In genomic region chr17:17492085-17492484, GRCh38 we compare ENCODE assay signal across 27 cellular contexts. TPM values are rescaled to one million over a fixed set of nuclear protein-coding genes. Genes with fewer than 3 reads are reported as not detected.
A peak's percentile ranks its signal among the peaks of the same experiment; 100 is the strongest.
DNase-seq lines count a peak whose midpoint lies in the region; ATAC-seq and TF ChIP-seq lines count a peak whose summit lies in the region.
"Had no signal": no experiment of that assay in that cellular context is flagged by ENCODE, and none has a peak within 500 bp of the region (broad histone marks: within the 10 kb centered on the region; RNA-seq: fewer than 3 reads in every experiment).

No MANE protein-coding gene starts in this region.

- H3K36me3 ChIP-seq in upper lobe of right lung, result peaks cover 30% of the 10 kb centered on the region

- H3K27ac Mint-ChIP-seq in natural killer cell treated with Interleukin-12 subunit alpha and Interleukin-12 subunit beta and Interleukin-15 and Interleukin-18, amount 100 ng/mL, for 72 hours, result no peak overlapping the region
- H3K27ac Mint-ChIP-seq in natural killer cell (no peak overlapping the region), neural crest cell (ENCODE audit: unreplicated experiment) (no peak overlapping the region)
- no peak overlapping the region for H3K27ac Mint-ChIP-seq in activated CD4-positive, alpha-beta memory T cell treated with anti-CD3 and anti-CD28 coated beads, Interleukin-2, amount 10 ng/mL, durations not matched to agents 7 days and 5 days
- H3K27ac Mint-ChIP-seq: activated naive CD4-positive, alpha-beta T cell treated with anti-CD3 and anti-CD28 coated beads, Interleukin-2, amount 50 U/mL, for 72 hours had no signal

- POLR2A ChIA-PET in activated CD4-positive, alpha-beta memory T cell treated with anti-CD3 and anti-CD28 coated beads, Interleukin-2, amount 10 ng/mL, durations not matched to agents 7 days and 5 days (lab: Charles Lee), result no interaction called here

- ATAC-seq in natural killer cell treated with Interleukin-12 subunit alpha and Interleukin-12 subunit beta and Interleukin-15 and Interleukin-18, amount 100 ng/mL, for 72 hours, result no peak
- ATAC-seq in natural killer cell (no peak), upper lobe of right lung (no peak), HG03280 (IDR thresholded peaks at IDR 0.05; ENCODE audit: unreplicated experiment) (no peak), GM18861 (IDR thresholded peaks at IDR 0.05; ENCODE audit: unreplicated experiment) (no peak)
- ATAC-seq: activated naive CD4-positive, alpha-beta T cell treated with anti-CD3 and anti-CD28 coated beads, Interleukin-2, amount 50 U/mL, for 72 hours had no signal

- H3K9me3 ChIP-seq in upper lobe of right lung, result no peaks in the 10 kb centered on the region
- H3K9me3 ChIP-seq: esophagus muscularis mucosa, upper lobe of left lung had no signal

- no peak overlapping the region for H3K4me3 ChIP-seq in upper lobe of right lung
- H3K4me3 ChIP-seq: cardiac muscle cell, esophagus muscularis mucosa, upper lobe of left lung had no signal

- intact Hi-C loops in natural killer cell (cut with micrococcal nuclease) (no loop called here), upper lobe of right lung (cut with DNase I) (loop anchor here (5.0 kb wide), 1 partner anchor 135 kb away; no protein-coding TSS in a partner anchor)

- peaks cover 6% of the 10 kb centered on the region for H3K36me3 Mint-ChIP-seq in natural killer cell treated with Interleukin-12 subunit alpha and Interleukin-12 subunit beta and Interleukin-15 and Interleukin-18, amount 100 ng/mL, for 72 hours
- no peaks in the 10 kb centered on the region for H3K36me3 Mint-ChIP-seq in natural killer cell
- peaks cover 20% of the 10 kb centered on the region for H3K36me3 Mint-ChIP-seq in neural crest cell (ENCODE audit: low read depth)
- H3K36me3 Mint-ChIP-seq in activated CD4-positive, alpha-beta memory T cell treated with anti-CD3 and anti-CD28 coated beads, Interleukin-2, amount 10 ng/mL, durations not matched to agents 7 days and 5 days (ENCODE audit: low read depth), result peaks cover 32% of the 10 kb centered on the region

- H3K27me3 ChIP-seq in upper lobe of right lung, result no peaks in the 10 kb centered on the region
- H3K27me3 ChIP-seq: esophagus muscularis mucosa, upper lobe of left lung had no signal

- peak overlapping the region; percentile 92 for H3K27ac ChIP-seq in caudate nucleus (ENCODE audit: low read depth, low read length)
- no peak overlapping the region for H3K27ac ChIP-seq in upper lobe of right lung
- H3K27ac ChIP-seq: cardiac muscle cell, esophagus muscularis mucosa, parathyroid adenoma had no signal

- no peak overlapping the region for H3K4me3 Mint-ChIP-seq in natural killer cell treated with Interleukin-12 subunit alpha and Interleukin-12 subunit beta and Interleukin-15 and Interleukin-18, amount 100 ng/mL, for 72 hours
- H3K4me3 Mint-ChIP-seq in natural killer cell, result no peak overlapping the region
- H3K4me3 Mint-ChIP-seq in neural crest cell, result peak overlapping the region; percentile 60
- H3K4me3 Mint-ChIP-seq in activated CD4-positive, alpha-beta memory T cell treated with anti-CD3 and anti-CD28 coated beads, Interleukin-2, amount 10 ng/mL, durations not matched to agents 7 days and 5 days, result no peak overlapping the region

- TF ChIP-seq CTCF in natural killer cell (IDR thresholded peaks at IDR 0.05), result no peak
- no peak for TF ChIP-seq CTCF in neural crest cell (conservative IDR thresholded peaks at IDR 0.05)
- TF ChIP-seq CTCF in upper lobe of right lung (IDR thresholded peaks at IDR 0.05), result no peak

- peak; percentile 53 for DNase-seq in natural killer cell treated with Interleukin-12 subunit alpha and Interleukin-12 subunit beta and Interleukin-15 and Interleukin-18, amount 100 ng/mL, for 72 hours (ENCODE audit: low spot score)
- DNase-seq in natural killer cell, result no peak
- DNase-seq in caudate nucleus (lab: John Stamatoyannopoulos, UW), result no peak
- DNase-seq in neural crest cell (ENCODE audit: low read depth, low spot score), result no peak
- DNase-seq in upper lobe of right lung, result peak; percentile 36
- no peak for DNase-seq in activated CD4-positive, alpha-beta memory T cell treated with anti-CD3 and anti-CD28 coated beads, Interleukin-2, amount 10 ng/mL, durations not matched to agents 7 days and 5 days
- DNase-seq: activated CD4-positive, alpha-beta T cell treated with anti-CD3 and anti-CD28 coated beads for 4 hours; activated CD8-positive, alpha-beta memory T cell treated with anti-CD3 and anti-CD28 coated beads for 24 hours; activated effector memory CD4-positive, alpha-beta T cell treated with Interleukin-2 at 50 U/mL for 16 hours; activated T-cell treated with anti-CD3 and anti-CD28 coated beads for 4 hours; DMS153; kidney; MV-4-11; NCI-H1436; NCI-H2081; NCI-H2227 treated with DMSO at 0.1 percent for 48 hours; SHP77; stimulated activated CD4-positive, alpha-beta T cell treated with anti-CD3 and anti-CD28 coated beads, Interleukin-4, amount 100 ng/mL, for 1 hour; T-helper 9 cell; upper lobe of left lung had no signal

- peaks cover 3 to 7% of the 10 kb centered on the region in 2 donors for H3K27me3 Mint-ChIP-seq in natural killer cell treated with Interleukin-12 subunit alpha and Interleukin-12 subunit beta and Interleukin-15 and Interleukin-18, amount 100 ng/mL, for 72 hours
- H3K27me3 Mint-ChIP-seq in natural killer cell (ENCODE audit: low read depth in 2 of 2) (peaks cover 5 to 6% of the 10 kb centered on the region in 2 donors), neural crest cell (ENCODE audit: low read depth) (peaks cover 30% of the 10 kb centered on the region)
- H3K27me3 Mint-ChIP-seq in activated CD4-positive, alpha-beta memory T cell treated with anti-CD3 and anti-CD28 coated beads, Interleukin-2, amount 10 ng/mL, durations not matched to agents 7 days and 5 days, result peaks cover 14% of the 10 kb centered on the region

- CTCF ChIA-PET in activated CD4-positive, alpha-beta memory T cell treated with anti-CD3 and anti-CD28 coated beads, Interleukin-2, amount 10 ng/mL, durations not matched to agents 7 days and 5 days (lab: Charles Lee), result no interaction called here

- peaks cover 17% of the 10 kb centered on the region for H3K4me1 ChIP-seq in upper lobe of right lung

- H3K9me3 Mint-ChIP-seq in natural killer cell treated with Interleukin-12 subunit alpha and Interleukin-12 subunit beta and Interleukin-15 and Interleukin-18, amount 100 ng/mL, for 72 hours, result no peaks in the 10 kb centered on the region
- H3K9me3 Mint-ChIP-seq in natural killer cell (no peaks in the 10 kb centered on the region), neural crest cell (no peaks in the 10 kb centered on the region)
- H3K9me3 Mint-ChIP-seq in activated CD4-positive, alpha-beta memory T cell treated with anti-CD3 and anti-CD28 coated beads, Interleukin-2, amount 10 ng/mL, durations not matched to agents 7 days and 5 days, result no peaks in the 10 kb centered on the region
- H3K9me3 Mint-ChIP-seq: activated naive CD4-positive, alpha-beta T cell treated with anti-CD3 and anti-CD28 coated beads, Interleukin-2, amount 50 U/mL, for 72 hours had no signal

- H3K4me1 Mint-ChIP-seq in natural killer cell treated with Interleukin-12 subunit alpha and Interleukin-12 subunit beta and Interleukin-15 and Interleukin-18, amount 100 ng/mL, for 72 hours (ENCODE audit: low read depth in 2 of 2), result peaks cover 8 to 21% of the 10 kb centered on the region in 2 donors
- peaks cover 10 to 23% of the 10 kb centered on the region in 2 donors for H3K4me1 Mint-ChIP-seq in natural killer cell
- H3K4me1 Mint-ChIP-seq in neural crest cell, result peaks cover 21% of the 10 kb centered on the region
- H3K4me1 Mint-ChIP-seq in activated CD4-positive, alpha-beta memory T cell treated with anti-CD3 and anti-CD28 coated beads, Interleukin-2, amount 10 ng/mL, durations not matched to agents 7 days and 5 days, result peaks cover 18% of the 10 kb centered on the region

RNA-seq across cellular contexts. Expression of gene RASD1, which starts 4.1 kb away (rescaled TPM):
- 1 to 10 TPM; 3.3 to 4.2 TPM for total RNA-seq in natural killer cell treated with Interleukin-12 subunit alpha and Interleukin-12 subunit beta and Interleukin-15 and Interleukin-18, amount 100 ng/mL, for 72 hours
- total RNA-seq in natural killer cell (1 to 10 TPM in 2 of 3 donors, under 1 TPM in 1; 0.60 to 2.4 (median 1.2) TPM), neural crest cell (8.0 and 8.3 TPM in 2 replicates), upper lobe of right lung (39.2 TPM)
- 1 to 10 TPM; 1.5 to 2.0 TPM for total RNA-seq in activated CD4-positive, alpha-beta memory T cell treated with anti-CD3 and anti-CD28 coated beads, Interleukin-2, amount 10 ng/mL, durations not matched to agents 7 days and 5 days
- total RNA-seq: LHCN-M2 had no signal

RNA-seq across cellular contexts. Expression of gene MED9, which starts 15.3 kb away (rescaled TPM):
- total RNA-seq in natural killer cell treated with Interleukin-12 subunit alpha and Interleukin-12 subunit beta and Interleukin-15 and Interleukin-18, amount 100 ng/mL, for 72 hours, result 10 to 100 TPM; 11.3 to 18.2 TPM
- total RNA-seq in natural killer cell (10 to 100 TPM; 19.8 to 23.5 (median 22.3) TPM), neural crest cell (20.5 and 22.2 TPM in 2 replicates), upper lobe of right lung (13.8 TPM)
- 10 to 100 TPM; 12.6 to 13.2 TPM for total RNA-seq in activated CD4-positive, alpha-beta memory T cell treated with anti-CD3 and anti-CD28 coated beads, Interleukin-2, amount 10 ng/mL, durations not matched to agents 7 days and 5 days

Comparison
In these comparisons a context has a peak if more than half of its experiments do, and no peak if none do; other contexts are left out.
1. DNase-seq: peak in natural killer cell treated with Interleukin-12 subunit alpha and Interleukin-12 subunit beta and Interleukin-15 and Interleukin-18, amount 100 ng/mL, for 72 hours (single experiment) and upper lobe of right lung (single experiment); none in natural killer cell (single experiment), caudate nucleus (0 of 61), neural crest cell (single experiment) and activated CD4-positive, alpha-beta memory T cell treated with anti-CD3 and anti-CD28 coated beads, Interleukin-2, amount 10 ng/mL, durations not matched to agents 7 days and 5 days (single experiment).